ENCODE assay signal across 1 cellular context in the genomic region with DNA sequence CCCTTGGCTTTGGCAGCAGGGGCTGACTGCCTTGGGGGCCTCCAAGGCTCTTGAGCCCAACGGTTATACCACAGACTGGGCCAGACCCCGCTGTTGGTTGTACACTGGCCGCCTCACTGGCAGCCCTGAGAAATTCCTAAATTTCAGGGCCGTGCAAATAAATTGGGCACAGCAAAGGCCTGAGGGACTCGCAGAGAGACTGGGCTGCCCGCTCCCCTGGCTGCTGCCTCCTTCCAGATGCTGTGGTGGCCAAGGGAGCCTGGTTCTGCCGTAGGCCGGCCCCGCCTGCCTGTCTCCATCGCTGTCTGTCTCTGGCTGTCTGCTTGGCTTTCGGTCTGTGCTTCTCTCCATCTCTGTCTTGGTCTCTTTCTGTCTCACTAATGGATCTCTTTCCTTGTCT.
TF ChIP-seq lines count a peak whose summit lies in the region.

No MANE protein-coding gene starts in this region.

TF ChIP-seq in H1, 55 proteins besides CTCF, POLR2A, EP300 and RAD21:
- TF ChIP-seq KDM4A (IDR thresholded peaks at IDR 0.05; ENCODE audit: low read depth, low read length, severe bottlenecking) (no peak), BACH1 (IDR thresholded peaks at IDR 0.05; ENCODE audit: low read length) (no peak), YY1 (IDR thresholded peaks at IDR 0.05; ENCODE audit: low read depth, low read length) (no peak), GABPA (IDR thresholded peaks at IDR 0.05; ENCODE audit: borderline replicate concordance, insufficient read depth, low read length) (no peak), SP1 (IDR thresholded peaks at IDR 0.05; ENCODE audit: low read depth, low read length) (no peak), JUND (IDR thresholded peaks at IDR 0.05; ENCODE audit: low read length) (no peak), BCL11A (IDR thresholded peaks at IDR 0.05; ENCODE audit: low read depth in 2 of 2, low read length in 2 of 2) (no peak), SIRT6 (IDR thresholded peaks at IDR 0.05; ENCODE audit: low read length) (no peak), JUN (IDR thresholded peaks at IDR 0.05; ENCODE audit: low read depth, low read length) (no peak), PHF8 (conservative IDR thresholded peaks at IDR 0.05; ENCODE audit: low read depth, low read length) (no peak), SAP30 (IDR thresholded peaks at IDR 0.05; ENCODE audit: insufficient read depth, insufficient replicate concordance, low read length) (no peak)
- TF ChIP-seq, protein P1, sequence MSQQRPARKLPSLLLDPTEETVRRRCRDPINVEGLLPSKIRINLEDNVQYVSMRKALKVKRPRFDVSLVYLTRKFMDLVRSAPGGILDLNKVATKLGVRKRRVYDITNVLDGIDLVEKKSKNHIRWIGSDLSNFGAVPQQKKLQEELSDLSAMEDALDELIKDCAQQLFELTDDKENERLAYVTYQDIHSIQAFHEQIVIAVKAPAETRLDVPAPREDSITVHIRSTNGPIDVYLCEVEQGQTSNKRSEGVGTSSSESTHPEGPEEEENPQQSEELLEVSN (IDR thresholded peaks at IDR 0.05) = no peak
- TF ChIP-seq, protein P2, sequence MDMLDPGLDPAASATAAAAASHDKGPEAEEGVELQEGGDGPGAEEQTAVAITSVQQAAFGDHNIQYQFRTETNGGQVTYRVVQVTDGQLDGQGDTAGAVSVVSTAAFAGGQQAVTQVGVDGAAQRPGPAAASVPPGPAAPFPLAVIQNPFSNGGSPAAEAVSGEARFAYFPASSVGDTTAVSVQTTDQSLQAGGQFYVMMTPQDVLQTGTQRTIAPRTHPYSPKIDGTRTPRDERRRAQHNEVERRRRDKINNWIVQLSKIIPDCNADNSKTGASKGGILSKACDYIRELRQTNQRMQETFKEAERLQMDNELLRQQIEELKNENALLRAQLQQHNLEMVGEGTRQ (IDR thresholded peaks at IDR 0.05; ENCODE audit: low read length) = no peak
